ENCODE assay signal across 8 cellular contexts in genomic region chr1:161542091-161542559, GRCh38.
A peak's percentile ranks its signal among the peaks of the same experiment; 100 is the strongest.
DNase-seq lines count a peak whose midpoint lies in the region; ATAC-seq and TF ChIP-seq lines count a peak whose summit lies in the region.
"Not testable (repeated sequence)": the region's sequence is repeated elsewhere in the genome, so short reads cannot be mapped to it uniquely, and the experiment has no call there.

No MANE protein-coding gene starts in this region.

- ATAC-seq in GM19397 (IDR thresholded peaks at IDR 0.05; ENCODE audit: unreplicated experiment): peak; percentile 35
- peak; percentile 52 for ATAC-seq in HG02623 (IDR thresholded peaks at IDR 0.05; ENCODE audit: unreplicated experiment)
- ATAC-seq in HG03354 (IDR thresholded peaks at IDR 0.05; ENCODE audit: poor library complexity, severe bottlenecking, unreplicated experiment): peak; percentile 64
- ATAC-seq in stimulated activated memory B cell treated with anti-CD40 and anti-IgM and Interleukin-4, amounts not matched to agents 10 μg/mL and 1 μg/mL and 100 μg/mL, for 72 hours: peak; percentile 47

- H3K4me3 Mint-ChIP-seq in T-helper 1 cell treated with Interleukin-12 subunit alpha and Interleukin-12 subunit beta and Interleukin-4 antibody, amounts not matched to agents 30 μg/mL and 1 μg/mL, for 36 hours: peak overlapping the region; percentile 15
- H3K4me3 Mint-ChIP-seq in activated T-cell treated with anti-CD3 and anti-CD28 coated beads, Interleukin-2, amount 50 U/mL, for 24 hours: peak overlapping the region; percentile 29
- not testable (repeated sequence) for H3K4me3 Mint-ChIP-seq in dendritic cell treated with granulocyte-macrophage colony-stimulating factor and Interleukin-4, amounts not matched to agents 40 ng/mL and 50 ng/mL, for 4 days
- peak overlapping the region; percentile 9 for H3K4me3 Mint-ChIP-seq in stimulated activated memory B cell treated with anti-CD40 and anti-IgM and Interleukin-4, amounts not matched to agents 10 μg/mL and 1 μg/mL and 100 μg/mL, for 72 hours

- peaks cover 13% of the 10 kb centered on the region for H3K27me3 Mint-ChIP-seq in T-helper 1 cell treated with Interleukin-12 subunit alpha and Interleukin-12 subunit beta and Interleukin-4 antibody, amounts not matched to agents 30 μg/mL and 1 μg/mL, for 36 hours (ENCODE audit: low read depth)
- not testable (repeated sequence) for H3K27me3 Mint-ChIP-seq in activated T-cell treated with anti-CD3 and anti-CD28 coated beads, Interleukin-2, amount 50 U/mL, for 24 hours; dendritic cell treated with granulocyte-macrophage colony-stimulating factor and Interleukin-4, amounts not matched to agents 40 ng/mL and 50 ng/mL, for 4 days; stimulated activated memory B cell treated with anti-CD40 and anti-IgM and Interleukin-4, amounts not matched to agents 10 μg/mL and 1 μg/mL and 100 μg/mL, for 72 hours

- H3K27ac Mint-ChIP-seq in T-helper 1 cell treated with Interleukin-12 subunit alpha and Interleukin-12 subunit beta and Interleukin-4 antibody, amounts not matched to agents 30 μg/mL and 1 μg/mL, for 36 hours: peak overlapping the region; percentile 60
- peak overlapping the region; percentile 42 for H3K27ac Mint-ChIP-seq in activated T-cell treated with anti-CD3 and anti-CD28 coated beads, Interleukin-2, amount 50 U/mL, for 24 hours
- peak overlapping the region; percentile 13 for H3K27ac Mint-ChIP-seq in dendritic cell treated with granulocyte-macrophage colony-stimulating factor and Interleukin-4, amounts not matched to agents 40 ng/mL and 50 ng/mL, for 4 days
- peak overlapping the region; percentile 88 for H3K27ac Mint-ChIP-seq in stimulated activated memory B cell treated with anti-CD40 and anti-IgM and Interleukin-4, amounts not matched to agents 10 μg/mL and 1 μg/mL and 100 μg/mL, for 72 hours

- not testable (repeated sequence) for H3K9me3 Mint-ChIP-seq in T-helper 1 cell treated with Interleukin-12 subunit alpha and Interleukin-12 subunit beta and Interleukin-4 antibody, amounts not matched to agents 30 μg/mL and 1 μg/mL, for 36 hours; activated T-cell treated with anti-CD3 and anti-CD28 coated beads, Interleukin-2, amount 50 U/mL, for 24 hours; dendritic cell treated with granulocyte-macrophage colony-stimulating factor and Interleukin-4, amounts not matched to agents 40 ng/mL and 50 ng/mL, for 4 days; stimulated activated memory B cell treated with anti-CD40 and anti-IgM and Interleukin-4, amounts not matched to agents 10 μg/mL and 1 μg/mL and 100 μg/mL, for 72 hours

- DNase-seq in GM13977 (ENCODE audit: low spot score): peak; percentile 31
- DNase-seq in activated T-cell treated with anti-CD3 and anti-CD28 coated beads, Interleukin-2, amount 50 U/mL, for 24 hours: not testable (repeated sequence)

- intact Hi-C loops in dendritic cell treated with granulocyte-macrophage colony-stimulating factor and Interleukin-4, amounts not matched to agents 40 ng/mL and 50 ng/mL, for 4 days (cut with micrococcal nuclease): not testable (repeated sequence)

- TF ChIP-seq CTCF in GM13977 (IDR thresholded peaks at IDR 0.05; ENCODE audit: extremely low read depth, insufficient read depth, missing control alignments): not testable (repeated sequence)

- H3K36me3 Mint-ChIP-seq in T-helper 1 cell treated with Interleukin-12 subunit alpha and Interleukin-12 subunit beta and Interleukin-4 antibody, amounts not matched to agents 30 μg/mL and 1 μg/mL, for 36 hours (ENCODE audit: low read depth); activated T-cell treated with anti-CD3 and anti-CD28 coated beads, Interleukin-2, amount 50 U/mL, for 24 hours (ENCODE audit: low read depth); dendritic cell treated with granulocyte-macrophage colony-stimulating factor and Interleukin-4, amounts not matched to agents 40 ng/mL and 50 ng/mL, for 4 days (ENCODE audit: low read depth); stimulated activated memory B cell treated with anti-CD40 and anti-IgM and Interleukin-4, amounts not matched to agents 10 μg/mL and 1 μg/mL and 100 μg/mL, for 72 hours: not testable (repeated sequence)

- in situ Hi-C loops in GM13977 (cut with MboI; ENCODE audit: low pct_unique_long_range_greater_than_20kb, low sequenced_read_pairs, unreplicated experiment): not testable (repeated sequence)

- H3K4me1 Mint-ChIP-seq in T-helper 1 cell treated with Interleukin-12 subunit alpha and Interleukin-12 subunit beta and Interleukin-4 antibody, amounts not matched to agents 30 μg/mL and 1 μg/mL, for 36 hours (ENCODE audit: low read depth): peaks cover 48% of the 10 kb centered on the region
- H3K4me1 Mint-ChIP-seq in activated T-cell treated with anti-CD3 and anti-CD28 coated beads, Interleukin-2, amount 50 U/mL, for 24 hours (ENCODE audit: low read depth): peaks cover 62% of the 10 kb centered on the region
- H3K4me1 Mint-ChIP-seq in dendritic cell treated with granulocyte-macrophage colony-stimulating factor and Interleukin-4, amounts not matched to agents 40 ng/mL and 50 ng/mL, for 4 days (ENCODE audit: low read depth): peaks cover 44% of the 10 kb centered on the region
- H3K4me1 Mint-ChIP-seq in stimulated activated memory B cell treated with anti-CD40 and anti-IgM and Interleukin-4, amounts not matched to agents 10 μg/mL and 1 μg/mL and 100 μg/mL, for 72 hours: peaks cover 47% of the 10 kb centered on the region

Comparison
In these comparisons a context has a peak if more than half of its experiments do, and no peak if none do; other contexts are left out.
1. H3K27ac Mint-ChIP-seq: peak in every context shown above with its lines; median percentile 88 in stimulated activated memory B cell treated with anti-CD40 and anti-IgM and Interleukin-4, amounts not matched to agents 10 μg/mL and 1 μg/mL and 100 μg/mL, for 72 hours; 60 in T-helper 1 cell treated with Interleukin-12 subunit alpha and Interleukin-12 subunit beta and Interleukin-4 antibody, amounts not matched to agents 30 μg/mL and 1 μg/mL, for 36 hours; 42 in activated T-cell treated with anti-CD3 and anti-CD28 coated beads, Interleukin-2, amount 50 U/mL, for 24 hours; 13 in dendritic cell treated with granulocyte-macrophage colony-stimulating factor and Interleukin-4, amounts not matched to agents 40 ng/mL and 50 ng/mL, for 4 days.